In genomic region chr2:12296915-12297314, GRCh38 we compare ENCODE assay signal across 22 cellular contexts.
DNase-seq lines count a peak whose midpoint lies in the region; ATAC-seq and TF ChIP-seq lines count a peak whose summit lies in the region.
"Had no signal": no experiment of that assay in that cellular context is flagged by ENCODE, and none has a peak within 500 bp of the region (broad histone marks: within the 10 kb centered on the region; RNA-seq: fewer than 3 reads in every experiment).

No MANE protein-coding gene starts in this region.

- peaks cover 3% of the 10 kb centered on the region for H3K9me3 Mint-ChIP-seq in progenitor cell of endocrine pancreas (ENCODE audit: low read depth)
- H3K9me3 Mint-ChIP-seq: H9 had no signal

- TF ChIP-seq CTCF in A673 (conservative IDR thresholded peaks at IDR 0.05; ENCODE audit: low read depth, low read length) (no peak), lower lobe of right lung (IDR thresholded peaks at IDR 0.05) (no peak), progenitor cell of endocrine pancreas (IDR thresholded peaks at IDR 0.05; ENCODE audit: unreplicated experiment) (no peak)

- H3K4me1 ChIP-seq in A673 (ENCODE audit: insufficient read depth, low read length, poor library complexity, severe bottlenecking), result no peaks in the 10 kb centered on the region
- peaks cover 11% of the 10 kb centered on the region for H3K4me1 ChIP-seq in lower lobe of right lung
- H3K4me1 ChIP-seq: BE2C had no signal

- no peaks in the 10 kb centered on the region for H3K36me3 ChIP-seq in A673 (ENCODE audit: insufficient read depth, low read length, poor library complexity, severe bottlenecking)
- H3K36me3 ChIP-seq in lower lobe of right lung, result no peaks in the 10 kb centered on the region
- H3K36me3 ChIP-seq: BE2C had no signal

- H3K4me3 ChIP-seq in A673 (ENCODE audit: low read depth, low read length, poor library complexity, severe bottlenecking), result no peak overlapping the region
- H3K4me3 ChIP-seq in lower lobe of right lung, result no peak overlapping the region

- BruUV-seq in A673 (replicated peaks; lab: Mats Ljungman, UMichigan), result no TSS peak

- H3K9me3 ChIP-seq in A673 (ENCODE audit: low read depth, low read length, poor library complexity, severe bottlenecking), result no peaks in the 10 kb centered on the region
- no peaks in the 10 kb centered on the region for H3K9me3 ChIP-seq in lower lobe of right lung
- H3K9me3 ChIP-seq: BE2C, SK-N-SH had no signal

- intact Hi-C loops in A673 (cut with micrococcal nuclease; ENCODE audit: unreplicated experiment) (no loop called here), lower lobe of right lung (cut with DNase I) (no loop called here)

- ATAC-seq in lower lobe of right lung (peak; percentile 39 to 47), HG03095 (IDR thresholded peaks at IDR 0.05; ENCODE audit: unreplicated experiment) (no peak)

- DNase-seq in NCI-H2196 (lab: John Stamatoyannopoulos, UW; ENCODE audit: unreplicated experiment) (peak; percentile 13), NCI-H2196 treated with DMSO at 0.1 percent for 48 hours (lab: John Stamatoyannopoulos, UW; ENCODE audit: unreplicated experiment) (no peak), A673 (ENCODE audit: low spot score) (peak; percentile 5), NCI-H2029 (lab: John Stamatoyannopoulos, UW) (peak; percentile 21), lower lobe of right lung (no peak), NCI-H446 treated with DMSO at 0.1 percent for 48 hours (lab: John Stamatoyannopoulos, UW) (no peak), progenitor cell of endocrine pancreas (ENCODE audit: low spot score, unreplicated experiment) (no peak)
- DNase-seq: BE2C; Calu3; CD4-positive, alpha-beta memory T cell; DND-41; H9; MM.1S; NCI-H1092 treated with DMSO at 0.1 percent for 48 hours; NCI-H1694 treated with DMSO at 0.1 percent for 48 hours; NCI-H2171; NCI-H524; SHP77; SK-N-SH had no signal

- H3K27me3 Mint-ChIP-seq in progenitor cell of endocrine pancreas, result peaks cover 8% of the 10 kb centered on the region
- H3K27me3 Mint-ChIP-seq: CD4-positive, alpha-beta memory T cell had no signal

- POLR2A ChIA-PET in A673 (lab: Charles Lee; ENCODE audit: low non-redundant PET), result no interaction called here

- H3K27ac ChIP-seq in A673 (ENCODE audit: low read depth, low read length, poor library complexity, severe bottlenecking) (no peak overlapping the region), lower lobe of right lung (no peak overlapping the region)
- H3K27ac ChIP-seq: 22Rv1, KMS-11 had no signal

- H3K27me3 ChIP-seq in A673 (replicated peaks; ENCODE audit: insufficient read depth, low read depth, low read length, poor library complexity), result no peaks in the 10 kb centered on the region
- H3K27me3 ChIP-seq in lower lobe of right lung (ENCODE audit: low read depth), result no peaks in the 10 kb centered on the region
- H3K27me3 ChIP-seq: BE2C had no signal

- no peaks in the 10 kb centered on the region for H3K36me3 Mint-ChIP-seq in progenitor cell of endocrine pancreas (ENCODE audit: insufficient read depth)
- H3K36me3 Mint-ChIP-seq: CD4-positive, alpha-beta memory T cell had no signal

- no peak overlapping the region for H3K27ac Mint-ChIP-seq in progenitor cell of endocrine pancreas
- H3K27ac Mint-ChIP-seq: CD4-positive, alpha-beta memory T cell; H9 had no signal

- CTCF ChIA-PET in A673 (lab: Charles Lee), result no interaction called here

- no peak overlapping the region for H3K4me3 Mint-ChIP-seq in progenitor cell of endocrine pancreas (ENCODE audit: low read depth)
- H3K4me3 Mint-ChIP-seq: CD4-positive, alpha-beta memory T cell; H9 had no signal

- H3K4me1 Mint-ChIP-seq in progenitor cell of endocrine pancreas (ENCODE audit: low read depth), result peaks cover 1% of the 10 kb centered on the region
- H3K4me1 Mint-ChIP-seq: H9 had no signal

Comparison
In these comparisons a context has a peak if more than half of its experiments do, and no peak if none do; other contexts are left out.
1. DNase-seq: peak in NCI-H2196 (single experiment), A673 (single experiment) and NCI-H2029 (single experiment); none in NCI-H2196 treated with DMSO at 0.1 percent for 48 hours (single experiment), lower lobe of right lung (single experiment), NCI-H446 treated with DMSO at 0.1 percent for 48 hours (single experiment) and progenitor cell of endocrine pancreas (single experiment).